In genomic region chr16:53112015-53112414, GRCh38 we compare ENCODE assay signal across 25 cellular contexts. TPM values are rescaled to one million over a fixed set of nuclear protein-coding genes. Genes with fewer than 3 reads are reported as not detected.
DNase-seq lines count a peak whose midpoint lies in the region; ATAC-seq and TF ChIP-seq lines count a peak whose summit lies in the region.
"Had no signal": no experiment of that assay in that cellular context is flagged by ENCODE, and none has a peak within 500 bp of the region (broad histone marks: within the 10 kb centered on the region; RNA-seq: fewer than 3 reads in every experiment).

No MANE protein-coding gene starts in this region.

- no peaks in the 10 kb centered on the region for H3K36me3 ChIP-seq in Karpas-422 (ENCODE audit: insufficient read depth, low read length)

- no peaks in the 10 kb centered on the region for H4K20me1 ChIP-seq in Karpas-422 (ENCODE audit: insufficient read depth, low read depth, low read length)

- peak; percentile 14 for ATAC-seq in GM18502 (IDR thresholded peaks at IDR 0.05; ENCODE audit: poor library complexity, unreplicated experiment)
- ATAC-seq in sciatic nerve = no peak
- ATAC-seq: stimulated activated naive CD8-positive, alpha-beta T cell treated with anti-CD3 and anti-CD28 coated beads, Interleukin-15, amount 100 ng/mL, for 72 hours had no signal

- H3K27me3 Mint-ChIP-seq in endothelial cell (ENCODE audit: unreplicated experiment) (no peaks in the 10 kb centered on the region), nephron (ENCODE audit: low read depth) (no peaks in the 10 kb centered on the region)
- H3K27me3 Mint-ChIP-seq: IgD-negative memory B cell; naive B cell; stimulated activated naive CD8-positive, alpha-beta T cell treated with anti-CD3 and anti-CD28 coated beads, Interleukin-15, amount 100 ng/mL, for 72 hours; type B pancreatic cell had no signal

- peak overlapping the region; percentile 9 for H3K27ac Mint-ChIP-seq in endothelial cell (ENCODE audit: unreplicated experiment)
- H3K27ac Mint-ChIP-seq in nephron = peak overlapping the region; percentile 15 to 37 (median 20)
- H3K27ac Mint-ChIP-seq: activated T-helper 2 cell treated with anti-CD3 and anti-CD28 coated beads, Interferon-gamma antibody, Interleukin-2, Interleukin-4, amounts not matched to agents 10 μg/mL and 5 μg/mL and 100 μg/mL, durations not matched to agents 14 hours and 24 hours and 36 hours; type B pancreatic cell had no signal

- H3K4me1 Mint-ChIP-seq in endothelial cell (ENCODE audit: unreplicated experiment) = peaks cover 8% of the 10 kb centered on the region
- H3K4me1 Mint-ChIP-seq in nephron = peaks cover 5% of the 10 kb centered on the region

- intact Hi-C loops in sciatic nerve (cut with DNase I) = no loop called here

- no peak for DNase-seq in Karpas-422
- DNase-seq in endothelial cell (ENCODE audit: low spot score) = no peak
- no peak for DNase-seq in EL
- no peak for DNase-seq in occipital lobe (lab: John Stamatoyannopoulos, UW)
- DNase-seq in sciatic nerve (ENCODE audit: low spot score) = no peak
- DNase-seq in 8988T = no peak
- DNase-seq: activated CD4-positive, alpha-beta T cell treated with anti-CD3 and anti-CD28 coated beads for 4 hours; BE2C; Calu3; dermis blood vessel endothelial cell; H7; naive B cell; NCI-H1694 treated with DMSO at 0.1 percent for 48 hours; NCI-H2227 treated with DMSO at 0.1 percent for 48 hours; NCI-H82; posterior cingulate gyrus; SK-N-SH; stimulated activated CD4-positive, alpha-beta T cell treated with anti-CD3 and anti-CD28 coated beads, Interleukin-2, amount 100 ng/mL, for 24 hours; stimulated activated naive CD8-positive, alpha-beta T cell treated with anti-CD3 and anti-CD28 coated beads, Interleukin-15, amount 100 ng/mL, for 72 hours; T-helper 9 cell had no signal

- H3K4me2 ChIP-seq in Karpas-422 (ENCODE audit: low read depth, low read length, poor library complexity, severe bottlenecking) = no peak overlapping the region
- H3K4me2 ChIP-seq: SK-N-SH had no signal

- TF ChIP-seq CTCF in endothelial cell (IDR thresholded peaks at IDR 0.05; ENCODE audit: unreplicated experiment) = no peak
- TF ChIP-seq CTCF in nephron (IDR thresholded peaks at IDR 0.05; ENCODE audit: unreplicated experiment in 3 of 3) = no peak

- no peaks in the 10 kb centered on the region for H3K27me3 ChIP-seq in Karpas-422 (ENCODE audit: low read length)
- H3K27me3 ChIP-seq: BE2C had no signal

- H3K79me2 ChIP-seq in Karpas-422 (ENCODE audit: low read length) = peaks cover 80% of the 10 kb centered on the region

- no peaks in the 10 kb centered on the region for H3K9me3 ChIP-seq in Karpas-422 (ENCODE audit: low read length)
- H3K9me3 ChIP-seq: BE2C, SK-N-SH had no signal

- H3K4me1 ChIP-seq in Karpas-422 (ENCODE audit: low read length) = peaks cover 12% of the 10 kb centered on the region
- H3K4me1 ChIP-seq: BE2C had no signal

- H3K27ac ChIP-seq in Karpas-422 (ENCODE audit: low read length) = peak overlapping the region; percentile 9; the same call in 1 of the 2 replicates

- no peak overlapping the region for H2AFZ ChIP-seq in Karpas-422 (ENCODE audit: low read length)

- H3K36me3 Mint-ChIP-seq in endothelial cell (ENCODE audit: low read depth, unreplicated experiment) (no peaks in the 10 kb centered on the region), nephron (ENCODE audit: low read depth) (peaks cover 3% of the 10 kb centered on the region)
- H3K36me3 Mint-ChIP-seq: naive B cell, type B pancreatic cell had no signal

- H3K9me2 ChIP-seq in Karpas-422 (replicated peaks; ENCODE audit: insufficient read depth, low read length) = no peaks in the 10 kb centered on the region
- H3K9me2 ChIP-seq: SK-N-SH had no signal

- H3K9me3 Mint-ChIP-seq in endothelial cell (ENCODE audit: unreplicated experiment) = no peaks in the 10 kb centered on the region
- no peaks in the 10 kb centered on the region for H3K9me3 Mint-ChIP-seq in nephron
- H3K9me3 Mint-ChIP-seq: activated T-helper 2 cell treated with anti-CD3 and anti-CD28 coated beads, Interferon-gamma antibody, Interleukin-2, Interleukin-4, amounts not matched to agents 10 μg/mL and 5 μg/mL and 100 μg/mL, durations not matched to agents 14 hours and 24 hours and 36 hours; IgD-negative memory B cell; naive B cell; stimulated activated naive CD8-positive, alpha-beta T cell treated with anti-CD3 and anti-CD28 coated beads, Interleukin-15, amount 100 ng/mL, for 72 hours; type B pancreatic cell had no signal

- H3K4me3 Mint-ChIP-seq in endothelial cell (ENCODE audit: unreplicated experiment) (no peak overlapping the region), nephron (no peak overlapping the region)
- H3K4me3 Mint-ChIP-seq: naive B cell; stimulated activated naive CD8-positive, alpha-beta T cell treated with anti-CD3 and anti-CD28 coated beads, Interleukin-15, amount 100 ng/mL, for 72 hours; type B pancreatic cell had no signal

- H3K4me3 ChIP-seq in Karpas-422 (ENCODE audit: low read length) = no peak overlapping the region

- no peak overlapping the region for H3K9ac ChIP-seq in Karpas-422 (ENCODE audit: low read length)
- H3K9ac ChIP-seq: SK-N-SH had no signal

RNA-seq across cellular contexts. Expression of gene CHD9, which starts 57.2 kb away (rescaled TPM):
- 75.9 and 111 TPM in 2 replicates for total RNA-seq in Karpas-422 (2014; rRNA removed; shearing (Covaris generic); ENCODE audit: low replicate concordance)
- total RNA-seq in endothelial cell (ENCODE audit: unreplicated experiment) (49.2 TPM), occipital lobe (233 TPM), sciatic nerve (137 TPM)

RNA-seq across cellular contexts. Expression of gene CHD9NB, which starts 59.3 kb away (rescaled TPM):
- total RNA-seq in Karpas-422 (2014; rRNA removed; shearing (Covaris generic); ENCODE audit: low replicate concordance) = not detected in 2 replicates
- total RNA-seq in endothelial cell (ENCODE audit: unreplicated experiment) (2.0 TPM), occipital lobe (0.78 TPM), sciatic nerve (7.5 TPM)
